8 cellular contexts compared by ENCODE assay signal in the genomic region with DNA sequence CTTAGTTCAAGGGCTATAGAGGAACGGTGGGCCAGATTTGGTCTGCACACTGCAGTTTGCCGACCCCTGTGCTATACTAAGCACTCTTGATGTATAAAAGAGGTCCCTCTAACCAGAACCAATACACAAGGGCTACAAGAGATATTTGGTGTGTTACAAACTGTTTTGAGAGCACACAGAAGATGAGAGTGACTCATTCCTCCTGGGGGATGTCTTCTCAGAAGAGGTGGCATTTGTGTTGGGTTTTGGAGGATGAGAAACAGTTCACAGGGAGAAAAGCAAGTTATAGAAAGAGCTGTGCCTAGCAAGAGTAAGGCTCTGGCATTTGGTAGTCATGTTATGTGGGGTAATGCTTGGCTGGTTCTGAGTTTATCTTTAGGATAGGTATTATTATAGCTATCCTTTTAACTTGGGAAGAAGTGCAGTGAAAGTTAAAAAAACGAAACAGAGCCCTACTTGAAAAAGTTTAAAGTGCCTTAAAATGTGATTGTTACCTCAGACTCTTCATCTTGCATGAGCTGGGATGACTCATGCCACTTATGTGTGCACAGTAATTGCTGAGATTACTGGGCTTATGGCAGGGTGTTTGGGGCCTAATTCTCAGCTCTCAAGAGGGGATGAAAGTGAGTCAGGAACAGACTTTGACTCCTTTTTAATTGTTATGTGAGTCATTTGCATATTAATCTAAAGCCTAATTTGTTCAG.
A peak's percentile ranks its signal among the peaks of the same experiment; 100 is the strongest.
DNase-seq lines count a peak whose midpoint lies in the region; ATAC-seq and TF ChIP-seq lines count a peak whose summit lies in the region.

No MANE protein-coding gene starts in this region.

- no peaks in the 10 kb centered on the region for H3K9me3 ChIP-seq in uterus

- H2AFZ ChIP-seq in ACC112 (ENCODE audit: low read length, unreplicated experiment) = peak overlapping the region; percentile 19

- no peaks in the 10 kb centered on the region for H3K79me2 ChIP-seq in ACC112 (ENCODE audit: control insufficient read depth, insufficient read depth, low read length, unreplicated experiment)

- H3K4me1 ChIP-seq in ACC112 (ENCODE audit: control insufficient read depth, insufficient read depth, low read length, unreplicated experiment) (peaks cover 23% of the 10 kb centered on the region), uterus (no peaks in the 10 kb centered on the region)

- H3K36me3 ChIP-seq in ACC112 (ENCODE audit: insufficient read depth, low read length) = no peaks in the 10 kb centered on the region
- H3K36me3 ChIP-seq in uterus = no peaks in the 10 kb centered on the region

- TF ChIP-seq POLR2A in uterus (IDR thresholded peaks at IDR 0.05) = no peak

- DNase-seq in RKO (ENCODE audit: low spot score) (peak; percentile 69), fibroblast of the aortic adventitia (ENCODE audit: low read depth) (peak; percentile 42), AG08396 (ENCODE audit: low spot score) (no peak), occipital lobe (lab: John Stamatoyannopoulos, UW) (no peak), amniotic stem cell (lab: John Stamatoyannopoulos, UW) (no peak), uterus (no peak)

- TF ChIP-seq CTCF in fibroblast of the aortic adventitia (IDR thresholded peaks at IDR 0.05; ENCODE audit: insufficient read depth, low read length) (no peak), uterus (IDR thresholded peaks at IDR 0.05) (no peak)

- H3K4me3 ChIP-seq in ACC112 (ENCODE audit: low read depth, low read length) = peak overlapping the region; percentile 68
- no peak overlapping the region for H3K4me3 ChIP-seq in fibroblast of the aortic adventitia (ENCODE audit: low read depth, low read length)
- H3K4me3 ChIP-seq in uterus = no peak overlapping the region

- ATAC-seq in GM19395 (IDR thresholded peaks at IDR 0.05; ENCODE audit: unreplicated experiment) = peak; percentile 55

- intact Hi-C loops in uterus (cut with DNase I; ENCODE audit: low total_unique reads) = no loop called here

- H3K27ac ChIP-seq in ACC112 (ENCODE audit: low read depth, low read length) = peak overlapping the region; percentile 82
- no peak overlapping the region for H3K27ac ChIP-seq in uterus

- no peaks in the 10 kb centered on the region for H3K27me3 ChIP-seq in ACC112 (ENCODE audit: insufficient read depth, low read length)
- H3K27me3 ChIP-seq in uterus = no peaks in the 10 kb centered on the region

Comparison
In these comparisons a context has a peak if more than half of its experiments do, and no peak if none do; other contexts are left out.
1. DNase-seq: peak in RKO (single experiment) and fibroblast of the aortic adventitia (single experiment); none in AG08396 (single experiment), occipital lobe (single experiment), amniotic stem cell (single experiment) and uterus (0 of 2).